ENCODE assay signal across 15 cellular contexts in the genomic region with DNA sequence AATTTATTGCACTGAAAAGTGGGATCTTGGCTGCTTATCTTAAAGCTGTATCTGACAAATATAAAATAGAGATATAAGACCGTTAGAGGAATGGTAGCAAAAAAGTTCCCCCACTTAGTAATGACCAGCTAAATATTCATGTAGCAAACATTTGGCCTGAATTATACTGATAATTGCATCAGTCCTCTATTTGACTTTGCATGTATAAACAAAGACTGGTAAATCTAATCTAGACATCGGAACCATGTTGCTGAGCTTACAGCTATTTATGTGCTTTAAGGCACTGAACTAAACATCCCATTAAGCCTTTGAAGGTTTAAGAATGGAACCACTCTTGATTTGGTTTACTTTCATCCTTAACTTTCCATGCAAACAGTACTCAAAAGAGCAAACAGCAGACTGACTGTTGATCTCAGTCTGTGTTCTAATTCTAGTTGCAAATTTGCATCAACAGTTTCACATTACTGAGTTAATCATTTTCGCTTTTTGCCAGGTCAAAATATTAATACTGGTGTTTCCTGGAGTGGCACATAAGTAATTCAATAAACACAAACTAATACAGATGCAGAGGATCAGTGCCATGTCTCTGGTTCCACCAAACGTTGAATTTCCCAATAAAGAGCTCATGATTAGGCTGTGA.
DNase-seq lines count a peak whose midpoint lies in the region; ATAC-seq, FAIRE-seq and TF ChIP-seq lines count a peak whose summit lies in the region.
"Had no signal": no experiment of that assay in that cellular context is flagged by ENCODE, and none has a peak within 500 bp of the region (broad histone marks: within the 10 kb centered on the region; RNA-seq: fewer than 3 reads in every experiment).

No MANE protein-coding gene starts in this region.

- no peak for DNase-seq in hepatocyte (ENCODE audit: low spot score)
- DNase-seq in pancreas, result no peak
- DNase-seq in COLO829 (ENCODE audit: low spot score), result no peak
- no peak for DNase-seq in endodermal cell
- DNase-seq: activated CD4-positive, alpha-beta T cell treated with anti-CD3 and anti-CD28 coated beads for 4 hours; activated effector memory CD4-positive, alpha-beta T cell treated with Interleukin-2 at 50 U/mL for 16 hours; Calu3; central memory CD4-positive, alpha-beta T cell; KBM-7; NCI-H345; nucleus accumbens had no signal

- H3K79me2 ChIP-seq in hepatocyte, result no peaks in the 10 kb centered on the region

- H3K36me3 Mint-ChIP-seq in endodermal cell (ENCODE audit: low read depth), result no peaks in the 10 kb centered on the region
- H3K36me3 Mint-ChIP-seq: stimulated activated memory B cell treated with anti-CD40 and anti-IgM and Interleukin-4, amounts not matched to agents 10 μg/mL and 1 μg/mL and 100 μg/mL, for 72 hours had no signal

- peak overlapping the region; percentile 23 for H3K4me2 ChIP-seq in hepatocyte

- TF ChIP-seq CTCF in hepatocyte (IDR thresholded peaks at IDR 0.05; ENCODE audit: poor library complexity), result no peak
- TF ChIP-seq CTCF in pancreas (IDR thresholded peaks at IDR 0.05), result no peak
- no peak for TF ChIP-seq CTCF in endodermal cell (conservative IDR thresholded peaks at IDR 0.05)

- H3K9me2 ChIP-seq in hepatocyte (replicated peaks; ENCODE audit: insufficient read depth), result no peaks in the 10 kb centered on the region

- H3K9me3 Mint-ChIP-seq in endodermal cell, result peaks cover 19% of the 10 kb centered on the region

- H3K9me3 ChIP-seq in hepatocyte (ENCODE audit: low read depth) (no peaks in the 10 kb centered on the region), pancreas (no peaks in the 10 kb centered on the region), endodermal cell (ENCODE audit: control insufficient read depth, low read length) (no peaks in the 10 kb centered on the region)

- H3K27ac ChIP-seq in hepatocyte (no peak overlapping the region), pancreas (no peak overlapping the region), endodermal cell (ENCODE audit: low read depth, low read length) (no peak overlapping the region)

- no peak overlapping the region for H3K4me3 Mint-ChIP-seq in endodermal cell
- H3K4me3 Mint-ChIP-seq: stimulated activated memory B cell treated with anti-CD40 and anti-IgM and Interleukin-4, amounts not matched to agents 10 μg/mL and 1 μg/mL and 100 μg/mL, for 72 hours had no signal

- no peak overlapping the region for H3K4me3 ChIP-seq in hepatocyte
- H3K4me3 ChIP-seq in pancreas, result no peak overlapping the region
- no peak overlapping the region for H3K4me3 ChIP-seq in endodermal cell (ENCODE audit: low read length)

- no peaks in the 10 kb centered on the region for H4K20me1 ChIP-seq in hepatocyte (ENCODE audit: insufficient read depth, poor library complexity, severe bottlenecking)

- H3K4me1 ChIP-seq in hepatocyte (ENCODE audit: insufficient read depth) (no peaks in the 10 kb centered on the region), pancreas (no peaks in the 10 kb centered on the region), endodermal cell (ENCODE audit: control insufficient read depth, insufficient read depth, low read length) (peaks cover 3% of the 10 kb centered on the region)

- FAIRE-seq in pancreas (lab: Jason Lieb, UNC), result no peak

- peaks cover 43% of the 10 kb centered on the region for H3K4me1 Mint-ChIP-seq in endodermal cell
- H3K4me1 Mint-ChIP-seq: stimulated activated memory B cell treated with anti-CD40 and anti-IgM and Interleukin-4, amounts not matched to agents 10 μg/mL and 1 μg/mL and 100 μg/mL, for 72 hours had no signal

- H3K27ac Mint-ChIP-seq in endodermal cell, result no peak overlapping the region
- H3K27ac Mint-ChIP-seq: stimulated activated memory B cell treated with anti-CD40 and anti-IgM and Interleukin-4, amounts not matched to agents 10 μg/mL and 1 μg/mL and 100 μg/mL, for 72 hours had no signal

- H3K27me3 Mint-ChIP-seq in endodermal cell (ENCODE audit: insufficient read depth), result peaks cover 12% of the 10 kb centered on the region

- H2AFZ ChIP-seq in hepatocyte, result no peak overlapping the region

- no peaks in the 10 kb centered on the region for H3K27me3 ChIP-seq in hepatocyte
- no peaks in the 10 kb centered on the region for H3K27me3 ChIP-seq in pancreas
- peaks cover 18% of the 10 kb centered on the region for H3K27me3 ChIP-seq in endodermal cell (ENCODE audit: control insufficient read depth, insufficient read depth, low read length, poor library complexity, severe bottlenecking)

- 29% methylated on average over 4 of the region's 4 CpGs for WGBS in hepatocyte (ENCODE audit: low lambda C conversion rate, missing lambda C conversion rate)
- 38 to 42% methylated on average over 4 of the region's 4 CpGs for WGBS in pancreas, 2 donors
- WGBS in endodermal cell (ENCODE audit: insufficient coverage in 1 of 2, insufficient read length in 1 of 2), 2 experiments, result 83 to 88% methylated on average over 2 to 4 of the region's 4 CpGs

- H3K36me3 ChIP-seq in hepatocyte (replicated peaks; ENCODE audit: insufficient read depth, low read depth), result no peaks in the 10 kb centered on the region
- H3K36me3 ChIP-seq in pancreas, result no peaks in the 10 kb centered on the region
- H3K36me3 ChIP-seq in endodermal cell (ENCODE audit: control insufficient read depth, insufficient read depth, low read length), result no peaks in the 10 kb centered on the region

- ATAC-seq in GM18907 (IDR thresholded peaks at IDR 0.05; ENCODE audit: unreplicated experiment), result peak; percentile 87
- peak; percentile 91 for ATAC-seq in GM21619 (IDR thresholded peaks at IDR 0.05; ENCODE audit: unreplicated experiment)
- peak; percentile 77 for ATAC-seq in HG03103 (IDR thresholded peaks at IDR 0.05; ENCODE audit: low read depth, unreplicated experiment)
- ATAC-seq in pancreas, result no peak
- ATAC-seq: stimulated activated memory B cell treated with anti-CD40 and anti-IgM and Interleukin-4, amounts not matched to agents 10 μg/mL and 1 μg/mL and 100 μg/mL, for 72 hours had no signal

- H3K9ac ChIP-seq in endodermal cell (ENCODE audit: extremely low read depth, low read length, poor library complexity, severe bottlenecking), result no peak overlapping the region

- intact Hi-C loops in pancreas (cut with DNase I), result no loop called here

Comparison
In these comparisons a context has a peak if more than half of its experiments do, and no peak if none do; other contexts are left out.
1. ATAC-seq: peak in GM18907 (single experiment), GM21619 (single experiment) and HG03103 (single experiment); none in pancreas (0 of 4).